Comparison of ENCODE assay signal across 9 cellular contexts in genomic region chr1:168343566-168343965, GRCh38.
DNase-seq lines count a peak whose midpoint lies in the region; ATAC-seq and TF ChIP-seq lines count a peak whose summit lies in the region.
"Had no signal": no experiment of that assay in that cellular context is flagged by ENCODE, and none has a peak within 500 bp of the region (broad histone marks: within the 10 kb centered on the region; RNA-seq: fewer than 3 reads in every experiment).

No MANE protein-coding gene starts in this region.

- H3K4me3 ChIP-seq in OCI-LY3 (ENCODE audit: low read length) = peak overlapping the region; percentile 69; the same call in 1 of the 2 replicates
- H3K4me3 ChIP-seq in fibroblast of pulmonary artery (replicated peaks; ENCODE audit: low read depth, low read length) = no peak overlapping the region
- H3K4me3 ChIP-seq: BLaER1 had no signal

- H3K79me2 ChIP-seq in OCI-LY3 (ENCODE audit: low read length) = no peaks in the 10 kb centered on the region

- H2AFZ ChIP-seq in OCI-LY3 (ENCODE audit: low read depth, low read length) = peak overlapping the region; percentile 80

- peaks cover 26% of the 10 kb centered on the region for H3K4me1 ChIP-seq in OCI-LY3 (ENCODE audit: low read length)
- H3K4me1 ChIP-seq: BLaER1 had no signal

- peak; percentile 10 for DNase-seq in SIG-M5 treated with dmso at 0.1 percent for 504 hours (lab: John Stamatoyannopoulos, UW; ENCODE audit: unreplicated experiment)
- DNase-seq in SIG-M5 (lab: John Stamatoyannopoulos, UW) = no peak
- DNase-seq in fibroblast of pulmonary artery (ENCODE audit: low read depth) = no peak
- DNase-seq in NCI-H1417 treated with DMSO at 0.1 percent for 48 hours (lab: John Stamatoyannopoulos, UW) = no peak
- no peak for DNase-seq in activated effector memory CD4-positive, alpha-beta T cell treated with anti-CD3 and anti-CD28 coated beads, Interleukin-2, amount 50 U/mL, for 16 hours
- DNase-seq in Kasumi-1 (lab: John Stamatoyannopoulos, UW) = no peak

- H3K36me3 ChIP-seq in OCI-LY3 (replicated peaks; ENCODE audit: low read depth, low read length) = no peaks in the 10 kb centered on the region
- H3K36me3 ChIP-seq: BLaER1 had no signal

- H3K27ac Mint-ChIP-seq in stimulated activated memory B cell treated with anti-CD40 and anti-IgM and Interleukin-4, amounts not matched to agents 10 μg/mL and 1 μg/mL and 100 μg/mL, for 72 hours = peak overlapping the region; percentile 66

- TF ChIP-seq CTCF in OCI-LY3 (IDR thresholded peaks at IDR 0.05; ENCODE audit: low read depth, low read length) (peak; percentile 53), fibroblast of pulmonary artery (IDR thresholded peaks at IDR 0.05; ENCODE audit: low read length, missing control alignments) (peak; percentile 37)

- H3K27me3 Mint-ChIP-seq in stimulated activated memory B cell treated with anti-CD40 and anti-IgM and Interleukin-4, amounts not matched to agents 10 μg/mL and 1 μg/mL and 100 μg/mL, for 72 hours = peaks cover 1% of the 10 kb centered on the region

- H3K4me3 Mint-ChIP-seq in stimulated activated memory B cell treated with anti-CD40 and anti-IgM and Interleukin-4, amounts not matched to agents 10 μg/mL and 1 μg/mL and 100 μg/mL, for 72 hours = no peak overlapping the region

- no peak overlapping the region for H3K9ac ChIP-seq in OCI-LY3 (ENCODE audit: low read length)
- H3K9ac ChIP-seq: BLaER1 had no signal

- H3K9me3 ChIP-seq in OCI-LY3 (ENCODE audit: insufficient read depth, low read length) = no peaks in the 10 kb centered on the region
- H3K9me3 ChIP-seq: BLaER1 had no signal

- no peak for ATAC-seq in stimulated activated memory B cell treated with anti-CD40 and anti-IgM and Interleukin-4, amounts not matched to agents 10 μg/mL and 1 μg/mL and 100 μg/mL, for 72 hours

- no peaks in the 10 kb centered on the region for H3K36me3 Mint-ChIP-seq in stimulated activated memory B cell treated with anti-CD40 and anti-IgM and Interleukin-4, amounts not matched to agents 10 μg/mL and 1 μg/mL and 100 μg/mL, for 72 hours

- H3K27ac ChIP-seq in OCI-LY3 (ENCODE audit: low read length) = no peak overlapping the region
- H3K27ac ChIP-seq: BLaER1 had no signal

- H3K4me2 ChIP-seq in OCI-LY3 (ENCODE audit: low read length) = peak overlapping the region; percentile 79

- no peaks in the 10 kb centered on the region for H3K27me3 ChIP-seq in OCI-LY3 (ENCODE audit: low read depth, low read length)
- H3K27me3 ChIP-seq: BLaER1 had no signal

- no peaks in the 10 kb centered on the region for H3K9me3 Mint-ChIP-seq in stimulated activated memory B cell treated with anti-CD40 and anti-IgM and Interleukin-4, amounts not matched to agents 10 μg/mL and 1 μg/mL and 100 μg/mL, for 72 hours

- no peaks in the 10 kb centered on the region for H4K20me1 ChIP-seq in OCI-LY3 (ENCODE audit: insufficient read depth, low read length)
- H4K20me1 ChIP-seq: BLaER1 had no signal

- H3K4me1 Mint-ChIP-seq in stimulated activated memory B cell treated with anti-CD40 and anti-IgM and Interleukin-4, amounts not matched to agents 10 μg/mL and 1 μg/mL and 100 μg/mL, for 72 hours = peaks cover 20% of the 10 kb centered on the region
